8 cellular contexts compared by ENCODE assay signal in the genomic region with DNA sequence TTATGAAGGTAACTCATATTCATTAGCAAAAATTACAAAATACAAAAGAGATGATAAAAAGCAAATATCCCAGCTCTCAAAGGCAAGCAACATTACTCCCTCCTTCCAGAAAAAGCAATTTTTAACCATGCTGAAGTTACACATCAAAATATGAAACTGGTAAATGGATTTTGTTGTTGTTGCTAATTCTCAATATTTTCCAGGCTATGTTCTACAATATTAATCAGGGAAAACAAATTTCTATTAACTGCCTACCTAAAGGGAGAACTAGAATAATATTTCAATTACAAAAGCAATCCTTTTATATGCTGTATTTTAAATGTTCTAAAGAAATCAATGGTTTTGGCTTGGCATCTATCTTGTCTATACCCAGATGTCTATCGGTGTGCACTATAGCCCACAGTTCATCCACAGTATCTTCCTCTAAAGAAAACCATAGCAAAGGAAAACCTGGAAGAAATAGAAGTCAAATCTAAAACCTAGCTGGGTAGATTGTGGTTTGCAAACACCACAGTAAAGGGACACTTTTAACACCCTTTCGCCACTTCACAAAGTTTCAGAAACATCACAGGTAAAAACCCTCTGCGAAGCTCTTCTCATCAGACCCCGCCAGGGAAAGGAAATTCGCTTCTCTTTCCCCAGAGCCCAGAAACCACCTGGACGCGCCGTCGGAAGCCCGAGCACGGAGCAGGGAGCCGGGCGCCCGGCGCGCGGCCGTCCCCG. TPM values are rescaled to one million over a fixed set of nuclear protein-coding genes. Genes with fewer than 3 reads are reported as not detected.
DNase-seq lines count a peak whose midpoint lies in the region.

No MANE protein-coding gene starts in this region.

- H3K14ac ChIP-seq in neuronal stem cell (ENCODE audit: low read length) = no peak overlapping the region

- H2BK120ac ChIP-seq in neuronal stem cell (ENCODE audit: low read depth, low read length) = no peak overlapping the region

- H2AFZ ChIP-seq in neuronal stem cell (ENCODE audit: low read length) = peak overlapping the region; percentile 56

- no peak overlapping the region for H3K9ac ChIP-seq in neuronal stem cell (ENCODE audit: low read depth, low read length, poor library complexity)

- DNase-seq in activated gamma-delta T cell treated with Interleukin-2 at 50 U/mL for 16 hours (peak; percentile 21), activated gamma-delta T cell (lab: John Stamatoyannopoulos, UW) (no peak), neuronal stem cell (ENCODE audit: low spot score) (no peak), cerebellar cortex (ENCODE audit: low spot score) (no peak), dermis blood vessel endothelial cell (no peak)
- DNase-seq in Jurkat, Clone E6-1 (ENCODE audit: low read depth, low spot score) = peak; percentile 66
- peak; percentile 12 for DNase-seq in effector CD4-positive, alpha-beta T cell
- DNase-seq in stimulated activated CD4-positive, alpha-beta T cell treated with anti-CD3 and anti-CD28 coated beads, Interleukin-4, amount 100 ng/mL, for 24 hours = no peak

- no peaks in the 10 kb centered on the region for H3K9me3 ChIP-seq in neuronal stem cell (replicated peaks in 1 of 2; ENCODE audit: control insufficient read depth in 2 of 2, insufficient read depth in 1 of 2, low read depth in 1 of 2, low read length in 2 of 2)

- no peak overlapping the region for H4K8ac ChIP-seq in neuronal stem cell (ENCODE audit: low read depth, low read length)

- no peaks in the 10 kb centered on the region for H3K4me1 ChIP-seq in neuronal stem cell (ENCODE audit: control insufficient read depth in 2 of 2, insufficient read depth in 1 of 2, low read depth in 1 of 2, low read length in 2 of 2)

- H2AK5ac ChIP-seq in neuronal stem cell (ENCODE audit: low read depth, low read length) = no peak overlapping the region

- no peak overlapping the region for H3K4ac ChIP-seq in neuronal stem cell (ENCODE audit: low read length)

- H3K18ac ChIP-seq in neuronal stem cell (ENCODE audit: low read length) = no peak overlapping the region

- H3K27me3 ChIP-seq in neuronal stem cell (ENCODE audit: control insufficient read depth in 3 of 3, insufficient read depth in 3 of 3, low read depth in 1 of 3, low read length in 3 of 3) = peaks cover 5 to 64% (median 23%) of the 10 kb centered on the region in 3 experiments

- H2BK5ac ChIP-seq in neuronal stem cell (ENCODE audit: low read length) = no peak overlapping the region

- no peak overlapping the region for H4K91ac ChIP-seq in neuronal stem cell (ENCODE audit: low read depth, low read length, poor library complexity)

- H3K4me2 ChIP-seq in neuronal stem cell (ENCODE audit: insufficient read depth, low read length, poor library complexity, severe bottlenecking) = peak overlapping the region; percentile 96

- H3K36me3 ChIP-seq in neuronal stem cell (replicated peaks in 1 of 2; ENCODE audit: control insufficient read depth in 2 of 2, insufficient read depth in 2 of 2, low read length in 2 of 2) = no peaks in the 10 kb centered on the region

- no peak overlapping the region for H3K23ac ChIP-seq in neuronal stem cell (ENCODE audit: low read depth, low read length, poor library complexity)

- H3K4me3 ChIP-seq in Jurkat, Clone E6-1 (ENCODE audit: low read length) = no peak overlapping the region
- no peak overlapping the region for H3K4me3 ChIP-seq in neuronal stem cell (ENCODE audit: low read length in 2 of 2)

- WGBS in neuronal stem cell (ENCODE audit: extremely low coverage in 2 of 2, insufficient read length in 2 of 2, insufficient replicate concordance in 1 of 2), 2 donors = no CpG with 5 or more reads among the region's 19 CpGs

- no peak overlapping the region for H3K27ac ChIP-seq in neuronal stem cell (replicated peaks; ENCODE audit: low read length)

- no peak overlapping the region for H2BK15ac ChIP-seq in neuronal stem cell (ENCODE audit: low read length)

- no peak overlapping the region for H2BK12ac ChIP-seq in neuronal stem cell (ENCODE audit: low read length)

- no peaks in the 10 kb centered on the region for H3K79me1 ChIP-seq in neuronal stem cell (ENCODE audit: low read depth, low read length)

RNA-seq across cellular contexts. Expression of a gene that starts 32.0 kb away (rescaled TPM):
- polyA plus RNA-seq in Jurkat, Clone E6-1 (2012; ENCODE audit: insufficient read depth, insufficient read length) = 4.1 TPM
- polyA plus RNA-seq in neuronal stem cell (2013, experiment 1 of 2) = 0.81 TPM
- 0.82 TPM for polyA plus RNA-seq in neuronal stem cell (2013, experiment 2 of 2)
- 16.8 and 24.2 TPM in 2 replicates for total RNA-seq in dermis blood vessel endothelial cell

Comparison
In these comparisons a context has a peak if more than half of its experiments do, and no peak if none do; other contexts are left out.
1. DNase-seq: peak in activated gamma-delta T cell treated with Interleukin-2 at 50 U/mL for 16 hours (single experiment), Jurkat, Clone E6-1 (single experiment) and effector CD4-positive, alpha-beta T cell (single experiment); none in activated gamma-delta T cell (single experiment), neuronal stem cell (single experiment), cerebellar cortex (single experiment), stimulated activated CD4-positive, alpha-beta T cell treated with anti-CD3 and anti-CD28 coated beads, Interleukin-4, amount 100 ng/mL, for 24 hours (single experiment) and dermis blood vessel endothelial cell (single experiment).